In genomic region chr20:57603120-57603519, GRCh38 we compare ENCODE assay signal across 26 cellular contexts. TPM values are rescaled to one million over a fixed set of nuclear protein-coding genes. Genes with fewer than 3 reads are reported as not detected.
"Had no signal": no experiment of that assay in that cellular context is flagged by ENCODE, and none has a peak within 500 bp of the region (broad histone marks: within the 10 kb centered on the region; RNA-seq: fewer than 3 reads in every experiment).

No MANE protein-coding gene starts in this region.

- ATAC-seq: heart right ventricle, right lobe of liver had no signal

- H3K4me3 Mint-ChIP-seq: dendritic cell treated with granulocyte-macrophage colony-stimulating factor and Interleukin-4, amounts not matched to agents 40 ng/mL and 50 ng/mL, for 4 days; nephron had no signal

- H3K27me3 ChIP-seq: right lobe of liver, tibial nerve had no signal

- H3K36me3 ChIP-seq: brain microvascular endothelial cell, esophagus squamous epithelium, heart right ventricle, left ventricle myocardium inferior, right lobe of liver, stomach, tibial nerve had no signal

- H3K27ac ChIP-seq: brain microvascular endothelial cell, epithelial cell of prostate, esophagus squamous epithelium, heart right ventricle, left ventricle myocardium inferior, right lobe of liver, stomach, tibial nerve had no signal

- H3K9me3 Mint-ChIP-seq: dendritic cell treated with granulocyte-macrophage colony-stimulating factor and Interleukin-4, amounts not matched to agents 40 ng/mL and 50 ng/mL, for 4 days; nephron had no signal

- H3K4me1 ChIP-seq: esophagus squamous epithelium, heart right ventricle, left ventricle myocardium inferior, right lobe of liver, stomach, tibial nerve had no signal

- H3K27ac Mint-ChIP-seq: dendritic cell treated with granulocyte-macrophage colony-stimulating factor and Interleukin-4, amounts not matched to agents 40 ng/mL and 50 ng/mL, for 4 days; nephron had no signal

- H3K9me3 ChIP-seq: esophagus squamous epithelium, heart right ventricle, left ventricle myocardium inferior, right lobe of liver, stomach, tibial nerve had no signal

- H3K4me3 ChIP-seq: esophagus squamous epithelium, heart right ventricle, left ventricle myocardium inferior, lung, right lobe of liver, stomach, tibial nerve had no signal

- DNase-seq: activated CD4-positive, alpha-beta T cell treated with anti-CD3 and anti-CD28 coated beads for 4 hours; activated CD4-positive, alpha-beta T cell treated with anti-CD3 and anti-CD28 coated beads, Interleukin-2, amount 50 U/mL, for 4 hours; activated CD8-positive, alpha-beta memory T cell treated with anti-CD3 and anti-CD28 coated beads for 24 hours; activated effector memory CD4-positive, alpha-beta T cell treated with anti-CD3 and anti-CD28 coated beads, Interleukin-2, amount 50 U/mL, for 16 hours; activated naive CD4-positive, alpha-beta T cell treated with anti-CD3 and anti-CD28 coated beads, Interleukin-2, amount 50 U/mL, for 16 hours; amniotic stem cell; brain microvascular endothelial cell; esophagus squamous epithelium; foreskin melanocyte; left ventricle myocardium inferior; mesendoderm; stimulated activated CD4-positive, alpha-beta T cell treated with anti-CD3 and anti-CD28 coated beads, Interleukin-2, amount 100 ng/mL, for 48 hours; stomach; T-helper 1 cell had no signal

RNA-seq across cellular contexts. Expression of gene ZBP1, which starts 17.1 kb away (rescaled TPM):
- total RNA-seq: astrocyte, glomerular endothelial cell, left ventricle myocardium inferior, osteocyte, renal cortical epithelial cell, stomach had no signal

RNA-seq across cellular contexts. Expression of gene PCK1, which starts 42.2 kb away (rescaled TPM):
- total RNA-seq: astrocyte, glomerular endothelial cell, mononuclear cell, osteocyte had no signal
